ENCODE assay signal across 8 cellular contexts in genomic region chr16:30378236-30379164, GRCh38. TPM values are rescaled to one million over a fixed set of nuclear protein-coding genes. Genes with fewer than 3 reads are reported as not detected.
DNase-seq lines count a peak whose midpoint lies in the region; ATAC-seq and TF ChIP-seq lines count a peak whose summit lies in the region.

No MANE protein-coding gene starts in this region.

- peak overlapping the region; percentile 92 for H3K18ac ChIP-seq in trophoblast cell (ENCODE audit: low read length)

- H3K27me3 ChIP-seq in cardiac muscle cell (no peaks in the 10 kb centered on the region), trophoblast cell (ENCODE audit: insufficient read depth, low read length) (no peaks in the 10 kb centered on the region), transverse colon (no peaks in the 10 kb centered on the region)

- ATAC-seq in HG02678 (IDR thresholded peaks at IDR 0.05; ENCODE audit: unreplicated experiment) = peak; percentile 88

- TF ChIP-seq POLR2A in transverse colon (IDR thresholded peaks at IDR 0.05) = peak; percentile 74

- no CpG with 5 or more reads among the region's 68 CpGs for WGBS in trophoblast cell (ENCODE audit: extremely low coverage, insufficient coverage, insufficient read length)
- WGBS in transverse colon (ENCODE audit: low coverage in 1 of 2), 2 donors = 0 to 1% methylated on average over 11 to 47 of the region's 68 CpGs

- peak overlapping the region; percentile 16 for H2BK12ac ChIP-seq in trophoblast cell (ENCODE audit: low read length)

- H3K4me3 ChIP-seq in GM12865 (ENCODE audit: low read depth, low read length) = peak overlapping the region; percentile 85
- H3K4me3 ChIP-seq in cardiac muscle cell = peak overlapping the region; percentile 60
- peak overlapping the region; percentile 78 for H3K4me3 ChIP-seq in trophoblast cell (ENCODE audit: low read depth, low read length)
- peak overlapping the region; percentile 40 to 68 (median 64) for H3K4me3 ChIP-seq in transverse colon

- H3K36me3 ChIP-seq in cardiac muscle cell = no peaks in the 10 kb centered on the region
- H3K36me3 ChIP-seq in trophoblast cell (ENCODE audit: control insufficient read depth in 1 of 2, insufficient read depth in 2 of 2, low read length in 2 of 2) = peaks cover 0 to 3% of the 10 kb centered on the region in 2 experiments
- no peaks in the 10 kb centered on the region for H3K36me3 ChIP-seq in transverse colon

- H3K27ac ChIP-seq in cardiac muscle cell = peak overlapping the region; percentile 98
- peak overlapping the region; percentile 99 for H3K27ac ChIP-seq in trophoblast cell (ENCODE audit: low read depth, low read length)
- H3K27ac ChIP-seq in transverse colon = peak overlapping the region; percentile 96 to 100 (median 100)

- H4K12ac ChIP-seq in trophoblast cell (ENCODE audit: low read depth, low read length) = peak overlapping the region; percentile 95

- peaks cover 18% of the 10 kb centered on the region for H3K79me1 ChIP-seq in trophoblast cell (ENCODE audit: low read length)

- H3K4me1 ChIP-seq in cardiac muscle cell (ENCODE audit: low read depth) = peaks cover 9% of the 10 kb centered on the region
- peaks cover 24 to 29% of the 10 kb centered on the region in 2 experiments for H3K4me1 ChIP-seq in trophoblast cell (ENCODE audit: control insufficient read depth in 1 of 2, insufficient read depth in 2 of 2, low read length in 2 of 2)
- H3K4me1 ChIP-seq in transverse colon = peaks cover 10 to 20% (median 16%) of the 10 kb centered on the region in 4 donors

- DNase-seq in GM12865 (ENCODE audit: low read depth) (peak; percentile 99), NCI-H1105 treated with DMSO at 0.1 percent for 48 hours (lab: John Stamatoyannopoulos, UW) (peak; percentile 92), SKM-1 treated with dmso at 0.1 percent for 144 hours (lab: John Stamatoyannopoulos, UW; ENCODE audit: unreplicated experiment) (peak; percentile 97), cardiac muscle cell (ENCODE audit: low read depth in 1 of 2, low spot score in 1 of 2) (peak; percentile 99), trophoblast cell (peak; percentile 98 to 99), transverse colon (peak; percentile 100)
- peak; percentile 97 for DNase-seq in activated naive CD8-positive, alpha-beta T cell treated with anti-CD3 and anti-CD28 coated beads, Interleukin-2, amount 50 U/mL, for 16 hours (ENCODE audit: low read depth, low spot score)

- peak overlapping the region; percentile 56 for H2BK5ac ChIP-seq in trophoblast cell (ENCODE audit: low read depth, low read length, poor library complexity)

- peaks cover 12% of the 10 kb centered on the region for H3K79me2 ChIP-seq in trophoblast cell (ENCODE audit: control insufficient read depth, insufficient read depth, low read length, poor library complexity)

- no peak overlapping the region for H3K23ac ChIP-seq in trophoblast cell (ENCODE audit: low read length)

- H3K9ac ChIP-seq in trophoblast cell (ENCODE audit: low read length) = peak overlapping the region; percentile 91

- peak overlapping the region; percentile 13 for H3K4ac ChIP-seq in trophoblast cell (ENCODE audit: low read depth, low read length)

- peak overlapping the region; percentile 76 for H3K14ac ChIP-seq in trophoblast cell (ENCODE audit: low read length)

- TF ChIP-seq EP300 in transverse colon (IDR thresholded peaks at IDR 0.05; ENCODE audit: low read depth) = no peak

- intact Hi-C loops in transverse colon (cut with DNase I; ENCODE audit: low total_unique reads) = no loop called here

- H4K8ac ChIP-seq in trophoblast cell (ENCODE audit: low read depth, low read length) = peak overlapping the region; percentile 86

- peak overlapping the region; percentile 61 for H2AFZ ChIP-seq in trophoblast cell (ENCODE audit: insufficient read depth, low read length, poor library complexity)

- no peak for TF ChIP-seq CTCF in GM12865 (IDR thresholded peaks at IDR 0.05; ENCODE audit: insufficient read depth, low read depth, low read length, missing control alignments)
- TF ChIP-seq CTCF in cardiac muscle cell (IDR thresholded peaks at IDR 0.05; ENCODE audit: low read depth, low read length) = peak; percentile 25
- TF ChIP-seq CTCF in transverse colon (IDR thresholded peaks at IDR 0.05) = peak in 2 of 5 experiments; percentile 7 to 23

- peak overlapping the region; percentile 69 for H2BK120ac ChIP-seq in trophoblast cell (ENCODE audit: insufficient read depth, low read length, poor library complexity)

- peak overlapping the region; percentile 56 for H2AK5ac ChIP-seq in trophoblast cell (ENCODE audit: low read length)

- no peaks in the 10 kb centered on the region for H3K9me3 ChIP-seq in cardiac muscle cell (ENCODE audit: low read depth)
- H3K9me3 ChIP-seq in trophoblast cell (ENCODE audit: insufficient read depth, low read depth, low read length) = no peaks in the 10 kb centered on the region
- no peaks in the 10 kb centered on the region for H3K9me3 ChIP-seq in transverse colon

- in situ Hi-C loops in transverse colon (cut with MboI; ENCODE audit: low pct_ligation_motif_present in 1 of 4, low pct_unique_long_range_greater_than_20kb in 1 of 4, low sequenced_read_pairs in 3 of 4) = no loop called here

- peak overlapping the region; percentile 92 for H4K91ac ChIP-seq in trophoblast cell (ENCODE audit: low read depth, low read length)

- peak overlapping the region; percentile 90 for H3K4me2 ChIP-seq in trophoblast cell (ENCODE audit: low read length)

RNA-seq across cellular contexts. Expression of gene SEPTIN1, which starts 3.9 kb away (rescaled TPM):
- total RNA-seq in cardiac muscle cell (0.92 and 0.95 TPM in 2 replicates), transverse colon (1 to 10 TPM; 2.8 to 9.8 (median 4.8) TPM)
- 8.7 and 11.9 TPM in 2 replicates for polyA plus RNA-seq in cardiac muscle cell
- polyA plus RNA-seq in trophoblast cell (2013) = 1.3 and 1.5 TPM in 2 replicates

RNA-seq across cellular contexts. Expression of gene MYL11, which starts 3.9 kb away (rescaled TPM):
- total RNA-seq in cardiac muscle cell (1.5 TPM in 1 of 2 replicates, not detected in the other), transverse colon (1 to 10 TPM in 1 of 4 donors, not detected in 3; 6.3 TPM)
- polyA plus RNA-seq in cardiac muscle cell = 0.69 and 5.5 TPM in 2 replicates
- polyA plus RNA-seq in trophoblast cell (2013) = 4.0 and 5.0 TPM in 2 replicates

RNA-seq across cellular contexts. Expression of gene TBC1D10B, which starts 8.2 kb away (rescaled TPM):
- total RNA-seq in cardiac muscle cell (50.7 and 58.4 TPM in 2 replicates), transverse colon (10 to 100 TPM; 32.5 to 62.9 (median 40.3) TPM)
- 39.9 and 51.3 TPM in 2 replicates for polyA plus RNA-seq in cardiac muscle cell
- 29.4 and 29.9 TPM in 2 replicates for polyA plus RNA-seq in trophoblast cell (2013)

RNA-seq across cellular contexts. Expression of gene ZNF48, which starts 16.7 kb away (rescaled TPM):
- total RNA-seq in cardiac muscle cell (29.5 and 32.3 TPM in 2 replicates), transverse colon (10 to 100 TPM in 1 of 4 donors, 1 to 10 TPM in 2, not detected in 1; 5.8 to 10.5 (median 7.0) TPM)
- polyA plus RNA-seq in cardiac muscle cell = 12.5 and 20.8 TPM in 2 replicates
- 11.6 and 12.1 TPM in 2 replicates for polyA plus RNA-seq in trophoblast cell (2013)

RNA-seq across cellular contexts. Expression of gene CD2BP2, which starts 23.4 kb away (rescaled TPM):
- total RNA-seq in cardiac muscle cell = 56.7 and 63.1 TPM in 2 replicates
- 47.2 TPM in 2 replicates for polyA plus RNA-seq in cardiac muscle cell
- 35.5 and 38.3 TPM in 2 replicates for polyA plus RNA-seq in trophoblast cell (2013)
- 10 to 100 TPM; 25.8 to 41.1 (median 33.0) TPM for total RNA-seq in transverse colon

Comparison
In these comparisons a context has a peak if more than half of its experiments do, and no peak if none do; other contexts are left out.
1. Peak in every context shown above with its lines: DNase-seq, ATAC-seq, H3K4me3 ChIP-seq and H3K27ac ChIP-seq.